Comparison of ENCODE assay signal across 14 cellular contexts in genomic region chr21:44331650-44332306, GRCh38. TPM values are rescaled to one million over a fixed set of nuclear protein-coding genes. Genes with fewer than 3 reads are reported as not detected.
DNase-seq lines count a peak whose midpoint lies in the region; ATAC-seq and TF ChIP-seq lines count a peak whose summit lies in the region.
"Had no signal": no experiment of that assay in that cellular context is flagged by ENCODE, and none has a peak within 500 bp of the region (broad histone marks: within the 10 kb centered on the region; RNA-seq: fewer than 3 reads in every experiment).

No MANE protein-coding gene starts in this region.

- no peak overlapping the region for H3K4me3 Mint-ChIP-seq in HFFc6
- H3K4me3 Mint-ChIP-seq in mesothelial cell of epicardium = no peak overlapping the region
- H3K4me3 Mint-ChIP-seq: activated T-cell treated with anti-CD3 and anti-CD28 coated beads, Interleukin-2, amount 50 U/mL, for 72 hours had no signal

- H3K27ac Mint-ChIP-seq in HFFc6 (0 out of 2 replicates have a peak overlapping the region, but pooled peaks have one; percentile 17), mesothelial cell of epicardium (peak overlapping the region; percentile 81)
- H3K27ac Mint-ChIP-seq: activated T-cell treated with anti-CD3 and anti-CD28 coated beads, Interleukin-2, amount 50 U/mL, for 72 hours had no signal

- H3K36me3 ChIP-seq in sigmoid colon (peaks cover 0 to 66% (median 3%) of the 10 kb centered on the region in 4 donors), aorta (ENCODE audit: control insufficient read depth in 1 of 2, insufficient read depth in 2 of 2, low read length in 1 of 2) (no peaks in the 10 kb centered on the region), right atrium auricular region (peaks cover 30% of the 10 kb centered on the region)

- intact Hi-C loops in sigmoid colon (cut with DNase I) = no loop called here
- intact Hi-C loops in aorta (cut with DNase I) = loop anchor here in 1 of 2 donors (10.0 kb wide), 1 partner anchor 483 kb away; the partner anchor contains the start of gene SUMO3

- ATAC-seq in aorta (ENCODE audit: low FRiP score) = no peak
- ATAC-seq: activated T-cell treated with anti-CD3 and anti-CD28 coated beads, Interleukin-2, amount 50 U/mL, for 72 hours; mucosa of descending colon had no signal

- peaks cover 4% of the 10 kb centered on the region; the same call in 1 of the 2 replicates for H3K4me1 Mint-ChIP-seq in HFFc6 (ENCODE audit: low read depth)
- peaks cover 4% of the 10 kb centered on the region for H3K4me1 Mint-ChIP-seq in mesothelial cell of epicardium

- H3K27ac ChIP-seq in sigmoid colon (no peak overlapping the region), aorta (ENCODE audit: low read depth in 1 of 2, low read length in 2 of 2) (no peak overlapping the region), right atrium auricular region (no peak overlapping the region)

- H3K27me3 ChIP-seq in sigmoid colon (no peaks in the 10 kb centered on the region), aorta (ENCODE audit: control insufficient read depth in 1 of 2, insufficient read depth in 2 of 2, low read length in 1 of 2) (no peaks in the 10 kb centered on the region), right atrium auricular region (no peaks in the 10 kb centered on the region)

- H3K36me3 Mint-ChIP-seq in HFFc6 (ENCODE audit: low read depth) (no peaks in the 10 kb centered on the region), mesothelial cell of epicardium (peaks cover 2% of the 10 kb centered on the region)

- TF ChIP-seq EP300 in sigmoid colon (IDR thresholded peaks at IDR 0.05) = no peak

- H3K4me3 ChIP-seq in sigmoid colon = no peak overlapping the region
- H3K4me3 ChIP-seq in aorta (ENCODE audit: low read length in 2 of 2) = no peak overlapping the region
- H3K4me3 ChIP-seq in right atrium auricular region = no peak overlapping the region
- H3K4me3 ChIP-seq: mucosa of descending colon had no signal

- no peaks in the 10 kb centered on the region for H3K9me3 Mint-ChIP-seq in HFFc6
- no peaks in the 10 kb centered on the region for H3K9me3 Mint-ChIP-seq in mesothelial cell of epicardium
- H3K9me3 Mint-ChIP-seq: activated T-cell treated with anti-CD3 and anti-CD28 coated beads, Interleukin-2, amount 50 U/mL, for 72 hours had no signal

- DNase-seq in D341Med (ENCODE audit: low spot score) (peak; percentile 76), HFFc6 (peak; percentile 21), cerebellar nuclear complex (lab: John Stamatoyannopoulos, UW) (peak; percentile 70 to 83), mesothelial cell of epicardium (ENCODE audit: low spot score in 2 of 2, unreplicated experiment in 2 of 2) (no peak), sigmoid colon (no peak), HPDE6-E6E7 (ENCODE audit: extremely low spot score) (no peak), aorta (no peak), right atrium auricular region (ENCODE audit: low spot score) (no peak)
- DNase-seq: activated T-cell treated with anti-CD3 and anti-CD28 coated beads, Interleukin-2, amount 50 U/mL, for 72 hours; mucosa of descending colon; NCI-H1048; SIG-M5 had no signal

- H3K9me3 ChIP-seq in sigmoid colon = no peaks in the 10 kb centered on the region
- H3K9me3 ChIP-seq in aorta (ENCODE audit: control insufficient read depth, low read length) = no peaks in the 10 kb centered on the region
- no peaks in the 10 kb centered on the region for H3K9me3 ChIP-seq in right atrium auricular region
- H3K9me3 ChIP-seq: mucosa of descending colon had no signal

- 81 to 85% methylated on average over 20 of the region's 20 CpGs for WGBS in sigmoid colon, 2 donors
- 77 to 78% methylated on average over 19 to 20 of the region's 20 CpGs for WGBS in aorta, 2 donors

- no peak for TF ChIP-seq CTCF in HFFc6 (IDR thresholded peaks at IDR 0.05)
- no peak for TF ChIP-seq CTCF in mesothelial cell of epicardium (IDR thresholded peaks at IDR 0.05; ENCODE audit: unreplicated experiment)
- no peak for TF ChIP-seq CTCF in sigmoid colon (IDR thresholded peaks at IDR 0.05)
- no peak for TF ChIP-seq CTCF in right atrium auricular region (IDR thresholded peaks at IDR 0.05)

- H3K27me3 Mint-ChIP-seq in HFFc6 (ENCODE audit: insufficient read depth) (peaks cover 13% of the 10 kb centered on the region), mesothelial cell of epicardium (ENCODE audit: low read depth) (no peaks in the 10 kb centered on the region)

- TF ChIP-seq POLR2A in sigmoid colon (IDR thresholded peaks at IDR 0.05) = no peak

- H3K4me1 ChIP-seq in sigmoid colon (peaks cover 0 to 5% (median 0%) of the 10 kb centered on the region in 4 donors), aorta (ENCODE audit: control insufficient read depth in 1 of 2, insufficient read depth in 2 of 2, low read length in 2 of 2) (no peaks in the 10 kb centered on the region), right atrium auricular region (no peaks in the 10 kb centered on the region)

RNA-seq across cellular contexts. Expression of gene CFAP410, which starts 7.4 kb away (rescaled TPM):
- total RNA-seq in HFFc6 (2021; fragmentation: NEBNext Ultra II Directional; extraction: Animal tissue kit (Norgen Biotek cat#: 25700)) = 10 to 100 TPM in 3 of 6 experiments, 1 to 10 TPM in 3; 7.5 to 13.0 (median 9.7) TPM
- total RNA-seq in mesothelial cell of epicardium (27.6 to 34.0 TPM (median 32.0 TPM) in 3 replicates), sigmoid colon (10 to 100 TPM; 25.8 to 31.1 (median 27.6) TPM), aorta (10 to 100 TPM; 19.4 to 20.9 TPM), right atrium auricular region (10 to 100 TPM; 21.4 to 23.2 TPM)
- polyA plus RNA-seq in sigmoid colon (10 to 100 TPM; 12.7 to 31.7 (median 28.2) TPM), aorta (100 to 1,000 TPM in 1 of 2 donors, 10 to 100 TPM in 1; 26.2 to 121 TPM)

RNA-seq across cellular contexts. Expression of gene TRPM2, which starts 21.6 kb away (rescaled TPM):
- total RNA-seq in HFFc6 (2021; fragmentation: NEBNext Ultra II Directional; extraction: Animal tissue kit (Norgen Biotek cat#: 25700)) = under 1 TPM in 4 of 6 experiments, not detected in 2; 0.09 to 0.31 (median 0.20) TPM
- 0.09 to 0.16 TPM (median 0.09 TPM) in 3 replicates for total RNA-seq in mesothelial cell of epicardium
- total RNA-seq in sigmoid colon = 1 to 10 TPM; 1.6 to 3.9 (median 3.2) TPM
- 1 to 10 TPM; 2.4 to 4.9 (median 3.5) TPM for polyA plus RNA-seq in sigmoid colon
- 10 to 100 TPM in 1 of 2 donors, 1 to 10 TPM in 1; 7.0 to 15.8 TPM for total RNA-seq in aorta
- polyA plus RNA-seq in aorta = 1 to 10 TPM; 2.2 to 4.9 TPM
- total RNA-seq in right atrium auricular region = under 1 TPM; 0.75 to 0.89 TPM

RNA-seq across cellular contexts. Expression of gene PFKL, which starts 31.9 kb away (rescaled TPM):
- total RNA-seq in HFFc6 (2021; fragmentation: NEBNext Ultra II Directional; extraction: Animal tissue kit (Norgen Biotek cat#: 25700)) = 100 to 1,000 TPM; 100 to 123 (median 107) TPM
- total RNA-seq in mesothelial cell of epicardium = 147 to 160 TPM (median 155 TPM) in 3 replicates
- total RNA-seq in sigmoid colon = 10 to 100 TPM; 38.0 to 69.8 (median 50.4) TPM
- polyA plus RNA-seq in sigmoid colon = 100 to 1,000 TPM; 138 to 159 (median 157) TPM
- 100 to 1,000 TPM in 1 of 2 donors, 10 to 100 TPM in 1; 95.1 to 115 TPM for total RNA-seq in aorta
- 100 to 1,000 TPM in 1 of 2 donors, 10 to 100 TPM in 1; 48.0 to 110 TPM for polyA plus RNA-seq in aorta
- total RNA-seq in right atrium auricular region = 10 to 100 TPM; 28.0 to 45.7 TPM

RNA-seq across cellular contexts. Expression of gene AIRE, which starts 46.1 kb away (rescaled TPM):
- total RNA-seq in HFFc6 (2021; fragmentation: NEBNext Ultra II Directional; extraction: Animal tissue kit (Norgen Biotek cat#: 25700)) = under 1 TPM in 2 of 6 experiments, not detected in 4; 0.05 to 0.12 TPM
- total RNA-seq in mesothelial cell of epicardium (0.13 to 0.23 TPM (median 0.18 TPM) in 3 replicates), sigmoid colon (not detected), aorta (under 1 TPM in 1 of 2 donors, not detected in 1; 0.19 TPM), right atrium auricular region (not detected)
- polyA plus RNA-seq in sigmoid colon (under 1 TPM in 1 of 3 donors, not detected in 2; 0.61 TPM), aorta (not detected)
- total RNA-seq: activated T-cell treated with anti-CD3 and anti-CD28 coated beads, Interleukin-2, amount 50 U/mL, for 72 hours; epithelial cell of proximal tubule; subcutaneous adipose tissue had no signal

Comparison
In these comparisons a context has a peak if more than half of its experiments do, and no peak if none do; other contexts are left out.
1. DNase-seq: peak in D341Med (single experiment), HFFc6 (single experiment) and cerebellar nuclear complex (2 of 2); none in mesothelial cell of epicardium (0 of 2), sigmoid colon (single experiment), HPDE6-E6E7 (single experiment), aorta (0 of 2) and right atrium auricular region (single experiment).